In genomic region chr17:57549468-57549867, GRCh38 we compare ENCODE assay signal across 1 cellular context.
TF ChIP-seq lines count a peak whose summit lies in the region.

No MANE protein-coding gene starts in this region.

TF ChIP-seq in HepG2, 621 proteins besides CTCF, POLR2A, EP300 and RAD21 (continued from another document):
- no peak for TF ChIP-seq MAFK (conservative IDR thresholded peaks at IDR 0.05 in 1 of 2, IDR thresholded peaks at IDR 0.05 in 1 of 2; ENCODE audit: low read length in 2 of 2)
- no peak for TF ChIP-seq NR3C1 (CRISPR knock-in tag; IDR thresholded peaks at IDR 0.05)
- no peak for TF ChIP-seq TEAD2 (CRISPR knock-in tag; IDR thresholded peaks at IDR 0.05)
- no peak for TF ChIP-seq ZNF639 (CRISPR knock-in tag; conservative IDR thresholded peaks at IDR 0.05)
- no peak for TF ChIP-seq POGK (CRISPR knock-in tag; conservative IDR thresholded peaks at IDR 0.05)
- no peak for TF ChIP-seq CEBPB (IDR thresholded peaks at IDR 0.05; ENCODE audit: borderline replicate concordance, low read depth, low read length)
- no peak for TF ChIP-seq ZNF234 (CRISPR knock-in tag; conservative IDR thresholded peaks at IDR 0.05)
